Comparison of ENCODE assay signal across 3 cellular contexts in the genomic region with DNA sequence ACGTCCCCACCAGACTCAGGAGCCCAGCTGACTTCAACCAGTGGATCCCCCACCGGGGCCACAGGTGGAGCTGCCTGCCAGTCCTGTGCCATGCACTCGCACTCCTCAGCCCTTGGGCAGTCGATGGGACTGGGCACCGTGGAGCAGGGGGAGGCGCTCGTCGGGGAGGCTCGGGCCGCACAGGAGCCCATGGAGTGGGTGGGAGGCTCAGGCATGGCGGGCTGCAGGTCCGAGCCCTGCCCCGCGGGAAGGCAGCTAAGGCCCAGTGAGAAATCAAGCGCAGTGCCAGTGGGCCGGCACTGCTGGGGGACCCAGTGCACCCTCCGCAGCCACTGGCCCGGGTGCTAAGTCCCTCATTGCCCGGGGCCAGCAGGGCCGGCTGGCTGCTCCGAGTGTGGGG. TPM values are rescaled to one million over a fixed set of nuclear protein-coding genes. Genes with fewer than 3 reads are reported as not detected.
"Had no signal": no experiment of that assay in that cellular context is flagged by ENCODE, and none has a peak within 500 bp of the region (broad histone marks: within the 10 kb centered on the region; RNA-seq: fewer than 3 reads in every experiment).

No MANE protein-coding gene starts in this region.

RNA-seq across cellular contexts. Expression of gene LRRC30, which starts 52.3 kb away (rescaled TPM):
- polyA plus RNA-seq: GM23248, GM23338, H1 had no signal
